ENCODE assay signal across 8 cellular contexts in genomic region chr1:203504400-203505250, GRCh38. TPM values are rescaled to one million over a fixed set of nuclear protein-coding genes. Genes with fewer than 3 reads are reported as not detected.
DNase-seq lines count a peak whose midpoint lies in the region; ATAC-seq and TF ChIP-seq lines count a peak whose summit lies in the region.

No MANE protein-coding gene starts in this region.

- H3K27ac ChIP-seq in H9 (ENCODE audit: insufficient read length, low read depth, low read length): no peak overlapping the region

- peaks cover 3% of the 10 kb centered on the region for H3K4me1 ChIP-seq in H9 (ENCODE audit: insufficient read depth, low read length)

- H4K8ac ChIP-seq in H9 (replicated peaks; ENCODE audit: insufficient read length, low read depth, low read length): no peak overlapping the region

- no peaks in the 10 kb centered on the region for H3K79me1 ChIP-seq in H9 (ENCODE audit: insufficient read depth, low read depth, low read length, poor library complexity, severe bottlenecking)

- no CpG with 5 or more reads among the region's 12 CpGs for WGBS in H9 (ENCODE audit: extremely low coverage, insufficient read length, low lambda C conversion rate)

- H4K91ac ChIP-seq in H9 (ENCODE audit: insufficient read length, low read depth, low read length): no peak overlapping the region

- H2BK5ac ChIP-seq in H9 (ENCODE audit: insufficient read length, low read length): no peak overlapping the region

- no peaks in the 10 kb centered on the region for H3K23me2 ChIP-seq in H9 (ENCODE audit: insufficient read length, low read depth, low read length, poor library complexity, severe bottlenecking)

- H3K4me3 Mint-ChIP-seq in H9: peak overlapping the region in 1 of 2 experiments; percentile 53; a peak in 1 of 5 replicates

- H3K27ac Mint-ChIP-seq in H9: no peak overlapping the region

- H3K14ac ChIP-seq in H9 (ENCODE audit: insufficient read depth, low read length): no peak overlapping the region

- no peak overlapping the region for H2BK15ac ChIP-seq in H9 (ENCODE audit: low read depth, low read length)

- TF ChIP-seq CTCF in H9 (conservative IDR thresholded peaks at IDR 0.05): peak; percentile 91

- H2BK12ac ChIP-seq in H9 (ENCODE audit: insufficient read length, low read depth, low read length): no peak overlapping the region

- no peaks in the 10 kb centered on the region for H4K20me1 ChIP-seq in H9 (ENCODE audit: control insufficient read depth, insufficient read depth, insufficient read length)

- no peak overlapping the region for H2BK120ac ChIP-seq in H9 (ENCODE audit: low read depth, low read length, poor library complexity, severe bottlenecking)

- H3K4me1 Mint-ChIP-seq in H9: peaks cover 36 to 37% of the 10 kb centered on the region in 2 experiments

- DNase-seq in AG08395 (ENCODE audit: low spot score): peak; percentile 90
- DNase-seq in H9: peak; percentile 83
- peak; percentile 81 for DNase-seq in NCI-H460 (ENCODE audit: extremely low read depth, low read depth)
- DNase-seq in activated CD4-positive, alpha-beta T cell treated with anti-CD3 and anti-CD28 coated beads for 1 hour: peak; percentile 62
- DNase-seq in cerebellar cortex (ENCODE audit: low spot score): peak; percentile 90
- peak; percentile 82 for DNase-seq in kidney tubule cell (ENCODE audit: low spot score)
- peak; percentile 82 to 85 for DNase-seq in stimulated activated CD4-positive, alpha-beta T cell treated with anti-CD3 and anti-CD28 coated beads, Interleukin-2, amount 100 ng/mL, for 24 hours

- H2BK20ac ChIP-seq in H9 (ENCODE audit: low read depth, low read length, poor library complexity, severe bottlenecking): no peak overlapping the region

- H3K18ac ChIP-seq in H9 (ENCODE audit: insufficient read length, low read depth, low read length): no peak overlapping the region

- H3K4ac ChIP-seq in H9 (ENCODE audit: low read depth, low read length): no peak overlapping the region

- no peak overlapping the region for H3T11ph ChIP-seq in H9 (ENCODE audit: low read length)

- H3K36me3 Mint-ChIP-seq in H9 (ENCODE audit: insufficient read depth in 1 of 3, low read depth in 3 of 3): 0 out of 7 replicates have a peak, but pooled peaks cover 0 to 7% (median 2%) of the 10 kb centered on the region in 3 experiments

- H2AK5ac ChIP-seq in H9 (ENCODE audit: insufficient read length, low read length): no peak overlapping the region

- H3K27me3 ChIP-seq in H9 (ENCODE audit: insufficient read depth, low read length): no peaks in the 10 kb centered on the region

- no peak overlapping the region for H2AFZ ChIP-seq in H9 (ENCODE audit: low read length)

- no peak for ATAC-seq in HG03196 (IDR thresholded peaks at IDR 0.05; ENCODE audit: unreplicated experiment)

- H3K9ac ChIP-seq in H9 (ENCODE audit: extremely low read depth, insufficient read length, low read length): no peak overlapping the region

- no peak overlapping the region for H3K23ac ChIP-seq in H9 (ENCODE audit: insufficient read length, low read depth, low read length)

- H3K9me3 ChIP-seq in H9 (ENCODE audit: control insufficient read depth, low read depth, low read length): no peaks in the 10 kb centered on the region

- no peaks in the 10 kb centered on the region for H3K9me3 Mint-ChIP-seq in H9

- no peak overlapping the region for H3K4me2 ChIP-seq in H9 (ENCODE audit: insufficient read depth, insufficient read length, low read length)

- peaks cover 15% of the 10 kb centered on the region for H3K27me3 Mint-ChIP-seq in H9 (ENCODE audit: low read depth)

- no peak overlapping the region for H4K5ac ChIP-seq in H9 (ENCODE audit: insufficient read length, low read depth, low read length)

- H3K56ac ChIP-seq in H9 (ENCODE audit: insufficient read length, low read depth, low read length): no peak overlapping the region

- no peaks in the 10 kb centered on the region for H3K79me2 ChIP-seq in H9 (ENCODE audit: insufficient read depth, low read length)

RNA-seq across cellular contexts. Expression of gene OPTC, which starts 10.7 kb away (rescaled TPM):
- total RNA-seq in H9 (2021): 0.68 and 1.1 TPM in 2 replicates
- not detected in 2 replicates for total RNA-seq in NCI-H460 (2014; rRNA removed; shearing (Covaris generic))
- not detected in 2 replicates for polyA plus RNA-seq in NCI-H460 (2014; cell fraction: nucleus; rRNA removed)

RNA-seq across cellular contexts. Expression of gene PRELP, which starts 29.0 kb away (rescaled TPM):
- total RNA-seq in H9 (2021): 0.07 and 0.09 TPM in 2 replicates
- total RNA-seq in NCI-H460 (2014; rRNA removed; shearing (Covaris generic)): not detected in 2 replicates
- not detected in 2 replicates for polyA plus RNA-seq in NCI-H460 (2014; cell fraction: nucleus; rRNA removed)
